In genomic region chr18:56453576-56453975, GRCh38 we compare ENCODE assay signal across 23 cellular contexts.
"Had no signal": no experiment of that assay in that cellular context is flagged by ENCODE, and none has a peak within 500 bp of the region (broad histone marks: within the 10 kb centered on the region; RNA-seq: fewer than 3 reads in every experiment).

No MANE protein-coding gene starts in this region.

- H3K4me3 Mint-ChIP-seq: naive thymus-derived CD4-positive, alpha-beta T cell had no signal

- H3K4me1 Mint-ChIP-seq: naive thymus-derived CD4-positive, alpha-beta T cell had no signal

- H3K27ac ChIP-seq: coronary artery, dorsolateral prefrontal cortex, esophagus muscularis mucosa, foreskin keratinocyte, gastroesophageal sphincter, heart left ventricle, hepatocyte, left lung, lower lobe of right lung had no signal

- H3K79me2 ChIP-seq: hepatocyte had no signal

- DNase-seq: dermis blood vessel endothelial cell; dorsolateral prefrontal cortex; effector CD4-positive, alpha-beta T cell; effector memory CD4-positive, alpha-beta T cell; foreskin keratinocyte; heart left ventricle; hypothalamus; left cardiac atrium; left lung; left ventricle myocardium superior; lower lobe of right lung; mesenchymal stem cell; midbrain; naive thymus-derived CD4-positive, alpha-beta T cell had no signal

- H3K27ac Mint-ChIP-seq: naive thymus-derived CD4-positive, alpha-beta T cell had no signal

- H3K36me3 ChIP-seq: esophagus muscularis mucosa, gastroesophageal sphincter, heart left ventricle, left lung, lower lobe of right lung had no signal

- ATAC-seq: foreskin keratinocyte; gastroesophageal sphincter; heart left ventricle; left cardiac atrium; left lung; left ventricle myocardium superior; lower lobe of right lung; naive thymus-derived CD4-positive, alpha-beta T cell had no signal

- H3K4me2 ChIP-seq: hepatocyte had no signal

- H3K27me3 ChIP-seq: dorsolateral prefrontal cortex, esophagus muscularis mucosa, gastroesophageal sphincter, heart left ventricle, hepatocyte, left lung had no signal

- H3K36me3 Mint-ChIP-seq: naive thymus-derived CD4-positive, alpha-beta T cell had no signal

- H3K9me3 ChIP-seq: esophagus muscularis mucosa, gastroesophageal sphincter, heart left ventricle, left lung, lower lobe of right lung had no signal

- H3K4me1 ChIP-seq: esophagus muscularis mucosa, foreskin keratinocyte, gastroesophageal sphincter, lower lobe of right lung had no signal

- H2AFZ ChIP-seq: hepatocyte had no signal

- H3K4me3 ChIP-seq: coronary artery, dorsolateral prefrontal cortex, esophagus muscularis mucosa, gastroesophageal sphincter, heart left ventricle, hepatocyte, left lung, lower lobe of right lung had no signal

- FAIRE-seq: colon, endothelial cell of umbilical vein, frontal cortex, islet of Langerhans, keratinocyte had no signal
